ENCODE assay signal across 1 cellular context in the genomic region with DNA sequence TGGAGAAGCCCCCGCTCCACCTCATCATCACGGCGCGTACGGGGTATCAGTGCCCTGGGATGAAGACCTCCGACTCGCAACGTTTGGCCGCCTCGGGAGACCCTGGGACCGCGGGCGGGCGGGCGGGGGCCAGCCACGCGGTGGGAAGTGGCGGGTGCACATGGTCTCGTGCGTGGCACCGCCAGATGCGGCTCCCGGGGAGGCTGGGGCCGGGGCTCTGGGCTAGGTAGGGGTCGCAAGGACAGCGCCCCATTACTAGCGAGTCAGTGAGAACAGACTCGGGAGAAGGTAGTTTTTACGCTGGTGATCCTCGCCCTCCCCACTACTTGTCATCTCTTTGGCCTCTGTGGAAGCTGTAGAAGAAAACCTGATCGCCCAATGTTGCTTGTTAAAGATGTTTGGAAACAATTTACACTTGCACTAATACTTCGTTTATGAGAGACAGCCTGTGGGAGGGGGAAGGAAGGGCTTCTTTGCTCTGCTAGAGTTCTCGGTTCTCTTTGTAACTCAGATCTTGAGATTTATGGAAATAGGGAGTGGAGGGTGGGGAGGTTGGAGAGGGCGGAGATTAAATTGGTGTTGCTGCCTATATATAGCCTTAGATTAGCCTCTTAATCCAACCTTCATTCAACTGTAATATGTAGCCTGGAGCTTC.
A peak's percentile ranks its signal among the peaks of the same experiment; 100 is the strongest.
TF ChIP-seq lines count a peak whose summit lies in the region.

No MANE protein-coding gene starts in this region.

TF ChIP-seq in K562, 482 proteins besides CTCF, POLR2A, EP300 and RAD21 (continued from another document and continues in another):
- TF ChIP-seq, protein P1, sequence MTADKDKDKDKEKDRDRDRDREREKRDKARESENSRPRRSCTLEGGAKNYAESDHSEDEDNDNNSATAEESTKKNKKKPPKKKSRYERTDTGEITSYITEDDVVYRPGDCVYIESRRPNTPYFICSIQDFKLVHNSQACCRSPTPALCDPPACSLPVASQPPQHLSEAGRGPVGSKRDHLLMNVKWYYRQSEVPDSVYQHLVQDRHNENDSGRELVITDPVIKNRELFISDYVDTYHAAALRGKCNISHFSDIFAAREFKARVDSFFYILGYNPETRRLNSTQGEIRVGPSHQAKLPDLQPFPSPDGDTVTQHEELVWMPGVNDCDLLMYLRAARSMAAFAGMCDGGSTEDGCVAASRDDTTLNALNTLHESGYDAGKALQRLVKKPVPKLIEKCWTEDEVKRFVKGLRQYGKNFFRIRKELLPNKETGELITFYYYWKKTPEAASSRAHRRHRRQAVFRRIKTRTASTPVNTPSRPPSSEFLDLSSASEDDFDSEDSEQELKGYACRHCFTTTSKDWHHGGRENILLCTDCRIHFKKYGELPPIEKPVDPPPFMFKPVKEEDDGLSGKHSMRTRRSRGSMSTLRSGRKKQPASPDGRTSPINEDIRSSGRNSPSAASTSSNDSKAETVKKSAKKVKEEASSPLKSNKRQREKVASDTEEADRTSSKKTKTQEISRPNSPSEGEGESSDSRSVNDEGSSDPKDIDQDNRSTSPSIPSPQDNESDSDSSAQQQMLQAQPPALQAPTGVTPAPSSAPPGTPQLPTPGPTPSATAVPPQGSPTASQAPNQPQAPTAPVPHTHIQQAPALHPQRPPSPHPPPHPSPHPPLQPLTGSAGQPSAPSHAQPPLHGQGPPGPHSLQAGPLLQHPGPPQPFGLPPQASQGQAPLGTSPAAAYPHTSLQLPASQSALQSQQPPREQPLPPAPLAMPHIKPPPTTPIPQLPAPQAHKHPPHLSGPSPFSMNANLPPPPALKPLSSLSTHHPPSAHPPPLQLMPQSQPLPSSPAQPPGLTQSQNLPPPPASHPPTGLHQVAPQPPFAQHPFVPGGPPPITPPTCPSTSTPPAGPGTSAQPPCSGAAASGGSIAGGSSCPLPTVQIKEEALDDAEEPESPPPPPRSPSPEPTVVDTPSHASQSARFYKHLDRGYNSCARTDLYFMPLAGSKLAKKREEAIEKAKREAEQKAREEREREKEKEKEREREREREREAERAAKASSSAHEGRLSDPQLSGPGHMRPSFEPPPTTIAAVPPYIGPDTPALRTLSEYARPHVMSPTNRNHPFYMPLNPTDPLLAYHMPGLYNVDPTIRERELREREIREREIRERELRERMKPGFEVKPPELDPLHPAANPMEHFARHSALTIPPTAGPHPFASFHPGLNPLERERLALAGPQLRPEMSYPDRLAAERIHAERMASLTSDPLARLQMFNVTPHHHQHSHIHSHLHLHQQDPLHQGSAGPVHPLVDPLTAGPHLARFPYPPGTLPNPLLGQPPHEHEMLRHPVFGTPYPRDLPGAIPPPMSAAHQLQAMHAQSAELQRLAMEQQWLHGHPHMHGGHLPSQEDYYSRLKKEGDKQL (CRISPR knock-in tag; IDR thresholded peaks at IDR 0.05; ENCODE audit: borderline replicate concordance) = no peak
- no peak for TF ChIP-seq ZNF699 (CRISPR knock-in tag; IDR thresholded peaks at IDR 0.05; ENCODE audit: insufficient replicate concordance)
- no peak for TF ChIP-seq BRCA1 (IDR thresholded peaks at IDR 0.05)
- TF ChIP-seq BRCA1 (CRISPR knock-in tag; IDR thresholded peaks at IDR 0.05) = no peak
- no peak for TF ChIP-seq XRCC5 (IDR thresholded peaks at IDR 0.05; ENCODE audit: low read depth, low read length)
- TF ChIP-seq HNRNPH1 (optimal IDR thresholded peaks at IDR 0.05; ENCODE audit: low read depth, low read length) = no peak
- no peak for TF ChIP-seq CBX8 (IDR thresholded peaks at IDR 0.05; ENCODE audit: borderline replicate concordance, extremely low read depth, low read depth, low read length, poor library complexity, severe bottlenecking)
- no peak for TF ChIP-seq PTRF (tag; IDR thresholded peaks at IDR 0.05)
- TF ChIP-seq, protein P2, sequence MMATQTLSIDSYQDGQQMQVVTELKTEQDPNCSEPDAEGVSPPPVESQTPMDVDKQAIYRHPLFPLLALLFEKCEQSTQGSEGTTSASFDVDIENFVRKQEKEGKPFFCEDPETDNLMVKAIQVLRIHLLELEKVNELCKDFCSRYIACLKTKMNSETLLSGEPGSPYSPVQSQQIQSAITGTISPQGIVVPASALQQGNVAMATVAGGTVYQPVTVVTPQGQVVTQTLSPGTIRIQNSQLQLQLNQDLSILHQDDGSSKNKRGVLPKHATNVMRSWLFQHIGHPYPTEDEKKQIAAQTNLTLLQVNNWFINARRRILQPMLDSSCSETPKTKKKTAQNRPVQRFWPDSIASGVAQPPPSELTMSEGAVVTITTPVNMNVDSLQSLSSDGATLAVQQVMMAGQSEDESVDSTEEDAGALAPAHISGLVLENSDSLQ (IDR thresholded peaks at IDR 0.05) = 0 out of 2 replicates have a peak, but pooled peaks have one; percentile 15
- no peak for TF ChIP-seq NR2C2 (CRISPR knock-in tag; IDR thresholded peaks at IDR 0.05)
- no peak for TF ChIP-seq NR2C2 (tag; IDR thresholded peaks at IDR 0.05)
- TF ChIP-seq RNF2 (IDR thresholded peaks at IDR 0.05) = no peak
- TF ChIP-seq FOXP1 (CRISPR knock-in tag; IDR thresholded peaks at IDR 0.05) = 0 out of 2 replicates have a peak, but pooled peaks have one; percentile 7
- TF ChIP-seq RHOXF2B (CRISPR knock-in tag; conservative IDR thresholded peaks at IDR 0.05) = no peak
- TF ChIP-seq NFIX (CRISPR knock-in tag; IDR thresholded peaks at IDR 0.05; ENCODE audit: low read depth) = no peak
- no peak for TF ChIP-seq DNMT1 (IDR thresholded peaks at IDR 0.05)
- TF ChIP-seq, protein P3, sequence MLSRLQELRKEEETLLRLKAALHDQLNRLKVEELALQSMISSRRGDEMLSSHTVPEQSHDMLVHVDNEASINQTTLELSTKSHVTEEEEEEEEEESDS (CRISPR knock-in tag; IDR thresholded peaks at IDR 0.05) = no peak
- no peak for TF ChIP-seq TOE1 (IDR thresholded peaks at IDR 0.05; ENCODE audit: borderline replicate concordance)
- TF ChIP-seq TOE1 (CRISPR knock-in tag; IDR thresholded peaks at IDR 0.05; ENCODE audit: borderline replicate concordance, low read depth) = no peak
- no peak for TF ChIP-seq ASH1L (IDR thresholded peaks at IDR 0.05; ENCODE audit: borderline replicate concordance, low read depth, partially characterized antibody)
- no peak for TF ChIP-seq KLF10 (CRISPR knock-in tag; IDR thresholded peaks at IDR 0.05)
- TF ChIP-seq, protein P4, sequence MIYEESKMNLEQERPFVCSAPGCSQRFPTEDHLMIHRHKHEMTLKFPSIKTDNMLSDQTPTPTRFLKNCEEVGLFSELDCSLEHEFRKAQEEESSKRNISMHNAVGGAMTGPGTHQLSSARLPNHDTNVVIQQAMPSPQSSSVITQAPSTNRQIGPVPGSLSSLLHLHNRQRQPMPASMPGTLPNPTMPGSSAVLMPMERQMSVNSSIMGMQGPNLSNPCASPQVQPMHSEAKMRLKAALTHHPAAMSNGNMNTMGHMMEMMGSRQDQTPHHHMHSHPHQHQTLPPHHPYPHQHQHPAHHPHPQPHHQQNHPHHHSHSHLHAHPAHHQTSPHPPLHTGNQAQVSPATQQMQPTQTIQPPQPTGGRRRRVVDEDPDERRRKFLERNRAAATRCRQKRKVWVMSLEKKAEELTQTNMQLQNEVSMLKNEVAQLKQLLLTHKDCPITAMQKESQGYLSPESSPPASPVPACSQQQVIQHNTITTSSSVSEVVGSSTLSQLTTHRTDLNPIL (CRISPR knock-in tag; IDR thresholded peaks at IDR 0.05) = no peak
- TF ChIP-seq EP400 (IDR thresholded peaks at IDR 0.05) = no peak
- TF ChIP-seq, protein P5, sequence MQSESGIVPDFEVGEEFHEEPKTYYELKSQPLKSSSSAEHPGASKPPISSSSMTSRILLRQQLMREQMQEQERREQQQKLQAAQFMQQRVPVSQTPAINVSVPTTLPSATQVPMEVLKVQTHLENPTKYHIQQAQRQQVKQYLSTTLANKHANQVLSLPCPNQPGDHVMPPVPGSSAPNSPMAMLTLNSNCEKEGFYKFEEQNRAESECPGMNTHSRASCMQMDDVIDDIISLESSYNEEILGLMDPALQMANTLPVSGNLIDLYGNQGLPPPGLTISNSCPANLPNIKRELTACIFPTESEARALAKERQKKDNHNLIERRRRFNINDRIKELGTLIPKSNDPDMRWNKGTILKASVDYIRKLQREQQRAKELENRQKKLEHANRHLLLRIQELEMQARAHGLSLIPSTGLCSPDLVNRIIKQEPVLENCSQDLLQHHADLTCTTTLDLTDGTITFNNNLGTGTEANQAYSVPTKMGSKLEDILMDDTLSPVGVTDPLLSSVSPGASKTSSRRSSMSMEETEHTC (IDR thresholded peaks at IDR 0.05) = no peak
- no peak for TF ChIP-seq HDGF (IDR thresholded peaks at IDR 0.05)
- TF ChIP-seq CHCHD3 (CRISPR knock-in tag; IDR thresholded peaks at IDR 0.05) = no peak
- TF ChIP-seq TAF9B (IDR thresholded peaks at IDR 0.05; ENCODE audit: partially characterized antibody) = no peak
- TF ChIP-seq ZBTB7A (IDR thresholded peaks at IDR 0.05; ENCODE audit: borderline replicate concordance, control insufficient read depth, low read depth, low read length) = no peak
- TF ChIP-seq ZNF76 (CRISPR knock-in tag; IDR thresholded peaks at IDR 0.05; ENCODE audit: borderline replicate concordance) = no peak
- TF ChIP-seq, protein P6, sequence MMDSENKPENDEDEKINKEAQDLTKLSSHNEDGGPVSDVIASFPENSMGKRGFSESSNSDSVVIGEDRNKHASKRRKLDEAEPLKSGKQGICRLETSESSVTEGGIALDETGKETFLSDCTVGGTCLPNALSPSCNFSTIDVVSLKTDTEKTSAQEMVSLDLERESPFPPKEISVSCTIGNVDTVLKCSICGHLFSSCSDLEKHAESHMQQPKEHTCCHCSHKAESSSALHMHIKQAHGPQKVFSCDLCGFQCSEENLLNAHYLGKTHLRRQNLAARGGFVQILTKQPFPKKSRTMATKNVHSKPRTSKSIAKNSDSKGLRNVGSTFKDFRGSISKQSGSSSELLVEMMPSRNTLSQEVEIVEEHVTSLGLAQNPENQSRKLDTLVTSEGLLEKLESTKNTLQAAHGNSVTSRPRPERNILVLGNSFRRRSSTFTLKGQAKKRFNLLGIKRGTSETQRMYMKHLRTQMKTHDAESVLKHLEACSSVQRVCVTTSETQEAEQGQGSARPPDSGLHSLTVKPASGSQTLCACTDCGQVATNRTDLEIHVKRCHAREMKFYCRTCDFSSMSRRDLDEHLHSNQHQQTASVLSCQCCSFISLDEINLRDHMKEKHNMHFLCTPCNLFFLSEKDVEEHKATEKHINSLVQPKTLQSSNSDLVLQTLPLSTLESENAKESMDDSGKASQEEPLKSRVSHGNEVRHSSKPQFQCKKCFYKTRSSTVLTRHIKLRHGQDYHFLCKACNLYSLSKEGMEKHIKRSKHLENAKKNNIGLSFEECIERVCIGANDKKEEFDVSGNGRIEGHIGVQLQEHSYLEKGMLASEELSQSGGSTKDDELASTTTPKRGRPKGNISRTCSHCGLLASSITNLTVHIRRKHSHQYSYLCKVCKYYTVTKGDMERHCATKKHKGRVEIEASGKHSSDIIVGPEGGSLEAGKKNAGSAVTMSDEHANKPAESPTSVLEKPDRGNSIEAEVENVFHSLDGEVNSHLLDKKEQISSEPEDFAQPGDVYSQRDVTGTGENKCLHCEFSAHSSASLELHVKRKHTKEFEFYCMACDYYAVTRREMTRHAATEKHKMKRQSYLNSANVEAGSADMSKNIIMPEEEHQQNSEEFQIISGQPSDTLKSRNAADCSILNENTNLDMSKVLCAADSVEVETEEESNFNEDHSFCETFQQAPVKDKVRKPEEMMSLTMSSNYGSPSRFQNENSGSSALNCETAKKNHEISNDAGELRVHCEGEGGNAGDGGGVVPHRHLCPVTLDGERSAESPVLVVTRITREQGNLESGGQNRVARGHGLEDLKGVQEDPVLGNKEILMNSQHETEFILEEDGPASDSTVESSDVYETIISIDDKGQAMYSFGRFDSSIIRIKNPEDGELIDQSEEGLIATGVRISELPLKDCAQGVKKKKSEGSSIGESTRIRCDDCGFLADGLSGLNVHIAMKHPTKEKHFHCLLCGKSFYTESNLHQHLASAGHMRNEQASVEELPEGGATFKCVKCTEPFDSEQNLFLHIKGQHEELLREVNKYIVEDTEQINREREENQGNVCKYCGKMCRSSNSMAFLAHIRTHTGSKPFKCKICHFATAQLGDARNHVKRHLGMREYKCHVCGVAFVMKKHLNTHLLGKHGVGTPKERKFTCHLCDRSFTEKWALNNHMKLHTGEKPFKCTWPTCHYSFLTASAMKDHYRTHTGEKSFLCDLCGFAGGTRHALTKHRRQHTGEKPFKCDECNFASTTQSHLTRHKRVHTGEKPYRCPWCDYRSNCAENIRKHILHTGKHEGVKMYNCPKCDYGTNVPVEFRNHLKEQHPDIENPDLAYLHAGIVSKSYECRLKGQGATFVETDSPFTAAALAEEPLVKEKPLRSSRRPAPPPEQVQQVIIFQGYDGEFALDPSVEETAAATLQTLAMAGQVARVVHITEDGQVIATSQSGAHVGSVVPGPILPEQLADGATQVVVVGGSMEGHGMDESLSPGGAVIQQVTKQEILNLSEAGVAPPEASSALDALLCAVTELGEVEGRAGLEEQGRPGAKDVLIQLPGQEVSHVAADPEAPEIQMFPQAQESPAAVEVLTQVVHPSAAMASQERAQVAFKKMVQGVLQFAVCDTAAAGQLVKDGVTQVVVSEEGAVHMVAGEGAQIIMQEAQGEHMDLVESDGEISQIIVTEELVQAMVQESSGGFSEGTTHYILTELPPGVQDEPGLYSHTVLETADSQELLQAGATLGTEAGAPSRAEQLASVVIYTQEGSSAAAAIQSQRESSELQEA (IDR thresholded peaks at IDR 0.05; ENCODE audit: low read depth) = no peak
- TF ChIP-seq, protein P7, sequence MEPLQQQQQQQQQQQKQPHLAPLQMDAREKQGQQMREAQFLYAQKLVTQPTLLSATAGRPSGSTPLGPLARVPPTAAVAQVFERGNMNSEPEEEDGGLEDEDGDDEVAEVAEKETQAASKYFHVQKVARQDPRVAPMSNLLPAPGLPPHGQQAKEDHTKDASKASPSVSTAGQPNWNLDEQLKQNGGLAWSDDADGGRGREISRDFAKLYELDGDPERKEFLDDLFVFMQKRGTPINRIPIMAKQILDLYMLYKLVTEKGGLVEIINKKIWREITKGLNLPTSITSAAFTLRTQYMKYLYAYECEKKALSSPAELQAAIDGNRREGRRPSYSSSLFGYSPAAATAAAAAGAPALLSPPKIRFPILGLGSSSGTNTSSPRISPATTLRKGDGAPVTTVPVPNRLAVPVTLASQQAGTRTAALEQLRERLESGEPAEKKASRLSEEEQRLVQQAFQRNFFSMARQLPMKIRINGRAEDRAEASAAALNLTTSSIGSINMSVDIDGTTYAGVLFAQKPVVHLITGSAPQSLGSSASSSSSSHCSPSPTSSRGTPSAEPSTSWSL (CRISPR knock-in tag; IDR thresholded peaks at IDR 0.05; ENCODE audit: borderline replicate concordance) = no peak
- TF ChIP-seq, protein P8, sequence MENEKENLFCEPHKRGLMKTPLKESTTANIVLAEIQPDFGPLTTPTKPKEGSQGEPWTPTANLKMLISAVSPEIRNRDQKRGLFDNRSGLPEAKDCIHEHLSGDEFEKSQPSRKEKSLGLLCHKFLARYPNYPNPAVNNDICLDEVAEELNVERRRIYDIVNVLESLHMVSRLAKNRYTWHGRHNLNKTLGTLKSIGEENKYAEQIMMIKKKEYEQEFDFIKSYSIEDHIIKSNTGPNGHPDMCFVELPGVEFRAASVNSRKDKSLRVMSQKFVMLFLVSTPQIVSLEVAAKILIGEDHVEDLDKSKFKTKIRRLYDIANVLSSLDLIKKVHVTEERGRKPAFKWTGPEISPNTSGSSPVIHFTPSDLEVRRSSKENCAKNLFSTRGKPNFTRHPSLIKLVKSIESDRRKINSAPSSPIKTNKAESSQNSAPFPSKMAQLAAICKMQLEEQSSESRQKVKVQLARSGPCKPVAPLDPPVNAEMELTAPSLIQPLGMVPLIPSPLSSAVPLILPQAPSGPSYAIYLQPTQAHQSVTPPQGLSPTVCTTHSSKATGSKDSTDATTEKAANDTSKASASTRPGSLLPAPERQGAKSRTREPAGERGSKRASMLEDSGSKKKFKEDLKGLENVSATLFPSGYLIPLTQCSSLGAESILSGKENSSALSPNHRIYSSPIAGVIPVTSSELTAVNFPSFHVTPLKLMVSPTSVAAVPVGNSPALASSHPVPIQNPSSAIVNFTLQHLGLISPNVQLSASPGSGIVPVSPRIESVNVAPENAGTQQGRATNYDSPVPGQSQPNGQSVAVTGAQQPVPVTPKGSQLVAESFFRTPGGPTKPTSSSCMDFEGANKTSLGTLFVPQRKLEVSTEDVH (IDR thresholded peaks at IDR 0.05; ENCODE audit: low read depth, partially characterized antibody) = no peak
- TF ChIP-seq SREBF2 (CRISPR knock-in tag; IDR thresholded peaks at IDR 0.05) = no peak
- TF ChIP-seq ZNF24 (IDR thresholded peaks at IDR 0.05) = 0 out of 2 replicates have a peak, but pooled peaks have one; percentile 0
